ENCODE assay signal across 10 cellular contexts in genomic region chr6:124881898-124882579, GRCh38.
DNase-seq lines count a peak whose midpoint lies in the region; ATAC-seq and TF ChIP-seq lines count a peak whose summit lies in the region.
"Had no signal": no experiment of that assay in that cellular context is flagged by ENCODE, and none has a peak within 500 bp of the region (broad histone marks: within the 10 kb centered on the region; RNA-seq: fewer than 3 reads in every experiment).

No MANE protein-coding gene starts in this region.

- H3K9me3 ChIP-seq in neural progenitor cell (ENCODE audit: low read depth) = no peaks in the 10 kb centered on the region
- no peaks in the 10 kb centered on the region for H3K9me3 ChIP-seq in mucosa of descending colon

- H2AFZ ChIP-seq in neural progenitor cell (replicated peaks) = no peak overlapping the region

- TF ChIP-seq CTCF in astrocyte of the cerebellum (IDR thresholded peaks at IDR 0.05; ENCODE audit: low read depth, low read length, missing control alignments) (no peak), neural progenitor cell (IDR thresholded peaks at IDR 0.05) (no peak), mucosa of descending colon (IDR thresholded peaks at IDR 0.05) (no peak)

- no peak overlapping the region for H3K4me2 ChIP-seq in neural progenitor cell

- in situ Hi-C loops in astrocyte of the cerebellum (cut with HindIII; ENCODE audit: low sequenced_read_pairs) = loop anchor here (25.0 kb wide), 1 partner anchor 405 kb away; no protein-coding TSS in a partner anchor

- DNase-seq in DMS 273 (lab: John Stamatoyannopoulos, UW; ENCODE audit: unreplicated experiment) = peak; percentile 22
- no peak for DNase-seq in DMS 273 treated with DMSO at 0.1 percent for 48 hours (lab: John Stamatoyannopoulos, UW)
- DNase-seq in astrocyte of the cerebellum (ENCODE audit: low read depth) = peak; percentile 1
- peak; percentile 31 for DNase-seq in neural progenitor cell (ENCODE audit: low spot score)
- no peak for DNase-seq in mucosa of descending colon
- DNase-seq in SIG-M5 treated with dmso at 0.1 percent for 504 hours (lab: John Stamatoyannopoulos, UW; ENCODE audit: unreplicated experiment) = no peak
- DNase-seq: activated naive CD8-positive, alpha-beta T cell treated with anti-CD3 and anti-CD28 coated beads, Interleukin-2, amount 10 ng/mL, durations not matched to agents 7 days and 5 days had no signal

- H4K20me1 ChIP-seq in neural progenitor cell (ENCODE audit: low read depth) = no peaks in the 10 kb centered on the region

- H3K9me3 Mint-ChIP-seq in neural progenitor cell = no peaks in the 10 kb centered on the region
- H3K9me3 Mint-ChIP-seq: activated naive CD8-positive, alpha-beta T cell treated with anti-CD3 and anti-CD28 coated beads, Interleukin-2, amount 10 ng/mL, durations not matched to agents 7 days and 5 days had no signal

- no peaks in the 10 kb centered on the region for H3K36me3 Mint-ChIP-seq in neural progenitor cell
- H3K36me3 Mint-ChIP-seq: activated naive CD8-positive, alpha-beta T cell treated with anti-CD3 and anti-CD28 coated beads, Interleukin-2, amount 10 ng/mL, durations not matched to agents 7 days and 5 days had no signal

- H3K27ac Mint-ChIP-seq in neural progenitor cell = no peak overlapping the region
- H3K27ac Mint-ChIP-seq: activated naive CD8-positive, alpha-beta T cell treated with anti-CD3 and anti-CD28 coated beads, Interleukin-2, amount 10 ng/mL, durations not matched to agents 7 days and 5 days had no signal

- no peak overlapping the region for H3K27ac ChIP-seq in neural progenitor cell
- H3K27ac ChIP-seq: 22Rv1 had no signal

- H3K27me3 Mint-ChIP-seq in neural progenitor cell (ENCODE audit: insufficient read depth, low read depth) = no peaks in the 10 kb centered on the region

- no peak overlapping the region for H3K9ac ChIP-seq in neural progenitor cell

- no peak overlapping the region for H3K4me3 Mint-ChIP-seq in neural progenitor cell
- H3K4me3 Mint-ChIP-seq: activated naive CD8-positive, alpha-beta T cell treated with anti-CD3 and anti-CD28 coated beads, Interleukin-2, amount 10 ng/mL, durations not matched to agents 7 days and 5 days had no signal

- intact Hi-C loops in mucosa of descending colon (cut with DNase I, micrococcal nuclease) = no loop called here

- no peaks in the 10 kb centered on the region for H3F3A ChIP-seq in neural progenitor cell (ENCODE audit: low read depth)

- no peaks in the 10 kb centered on the region for H3K27me3 ChIP-seq in neural progenitor cell

- no peaks in the 10 kb centered on the region for H3K79me2 ChIP-seq in neural progenitor cell (ENCODE audit: low read depth)

- H3K4me1 Mint-ChIP-seq in neural progenitor cell = peaks cover 12% of the 10 kb centered on the region

- H3K36me3 ChIP-seq in neural progenitor cell (no peaks in the 10 kb centered on the region), mucosa of descending colon (ENCODE audit: low read depth) (no peaks in the 10 kb centered on the region)

- no peak overlapping the region for H3K4me3 ChIP-seq in astrocyte of the cerebellum (ENCODE audit: low read depth, low read length)
- H3K4me3 ChIP-seq in neural progenitor cell = no peak overlapping the region
- H3K4me3 ChIP-seq in mucosa of descending colon = no peak overlapping the region

- ATAC-seq in HG02981 (IDR thresholded peaks at IDR 0.05; ENCODE audit: unreplicated experiment) (peak; percentile 52), mucosa of descending colon (no peak), HG02610 (IDR thresholded peaks at IDR 0.05; ENCODE audit: unreplicated experiment) (no peak)

- H3K4me1 ChIP-seq in neural progenitor cell (no peaks in the 10 kb centered on the region), mucosa of descending colon (ENCODE audit: low read depth) (no peaks in the 10 kb centered on the region)

Comparison
In these comparisons a context has a peak if more than half of its experiments do, and no peak if none do; other contexts are left out.
1. DNase-seq: peak in DMS 273 (single experiment), astrocyte of the cerebellum (single experiment) and neural progenitor cell (single experiment); none in DMS 273 treated with DMSO at 0.1 percent for 48 hours (single experiment), mucosa of descending colon (0 of 3) and SIG-M5 treated with dmso at 0.1 percent for 504 hours (single experiment).